Comparison of ENCODE assay signal across 26 cellular contexts in genomic region chr12:95625012-95625411, GRCh38.
DNase-seq lines count a peak whose midpoint lies in the region; ATAC-seq, FAIRE-seq and TF ChIP-seq lines count a peak whose summit lies in the region.
"Had no signal": no experiment of that assay in that cellular context is flagged by ENCODE, and none has a peak within 500 bp of the region (broad histone marks: within the 10 kb centered on the region; RNA-seq: fewer than 3 reads in every experiment).

No MANE protein-coding gene starts in this region.

- H3K4me3 ChIP-seq in HCT116 (replicated peaks in 1 of 2; ENCODE audit: low read depth in 1 of 2, low read length in 2 of 2), result no peak overlapping the region
- H3K4me3 ChIP-seq in pancreas, result no peak overlapping the region
- H3K4me3 ChIP-seq: hepatocyte, ovary, PC-9, right atrium auricular region had no signal

- no peaks in the 10 kb centered on the region for H3K36me3 Mint-ChIP-seq in WTC11
- H3K36me3 Mint-ChIP-seq: activated naive CD8-positive, alpha-beta T cell; CD14-positive monocyte; natural killer cell treated with Interleukin-12 subunit alpha and Interleukin-12 subunit beta and Interleukin-15 and Interleukin-18, amount 100 ng/mL, for 72 hours; stimulated activated memory B cell treated with anti-CD40 and anti-IgM and Interleukin-4, amounts not matched to agents 10 μg/mL and 1 μg/mL and 100 μg/mL, for 72 hours had no signal

- TF ChIP-seq POLR2A in HCT116 (IDR thresholded peaks at IDR 0.05; ENCODE audit: borderline replicate concordance, extremely low read depth, insufficient read depth, insufficient read length), result no peak

- no peak for FAIRE-seq in pancreas (lab: Jason Lieb, UNC)
- FAIRE-seq: D721Med had no signal

- POLR2A ChIA-PET in HCT116 (lab: Charles Lee) (no interaction called here), WTC11 (lab: Charles Lee) (no interaction called here)

- 14 to 15% methylated on average over 4 of the region's 4 CpGs for WGBS in pancreas, 2 donors

- no peak for ATAC-seq in HCT116
- ATAC-seq in WTC11, result no peak
- ATAC-seq in pancreas, result peak in 3 of 4 donors; percentile 22 to 44 (median 27)
- ATAC-seq in GM21825 (IDR thresholded peaks at IDR 0.05; ENCODE audit: unreplicated experiment), result no peak
- ATAC-seq: activated CD4-positive, alpha-beta T cell treated with anti-CD3 and anti-CD28 coated beads for 36 hours; activated CD8-positive, alpha-beta T cell treated with anti-CD3 and anti-CD28 coated beads, Interleukin-2, amount 10 ng/mL, durations not matched to agents 7 days and 5 days; foreskin keratinocyte; natural killer cell treated with Interleukin-12 subunit alpha and Interleukin-12 subunit beta and Interleukin-15 and Interleukin-18, amount 100 ng/mL, for 72 hours; stimulated activated memory B cell treated with anti-CD40 and anti-IgM and Interleukin-4, amounts not matched to agents 10 μg/mL and 1 μg/mL and 100 μg/mL, for 72 hours had no signal

- no peak overlapping the region for H3K9ac ChIP-seq in HCT116 (ENCODE audit: low read length)

- TF ChIP-seq CTCF in HCT116 (IDR thresholded peaks at IDR 0.05 in 2 of 3, conservative IDR thresholded peaks at IDR 0.05 in 1 of 3; ENCODE audit: borderline replicate concordance in 1 of 3, insufficient read depth in 1 of 3, low read depth in 2 of 3, low read length in 2 of 3), result no peak
- TF ChIP-seq CTCF in WTC11 (IDR thresholded peaks at IDR 0.05), result no peak
- TF ChIP-seq CTCF in pancreas (IDR thresholded peaks at IDR 0.05), result no peak

- intact Hi-C loops in HCT116 (cut with micrococcal nuclease) (no loop called here), pancreas (cut with DNase I) (loop anchor here in 1 of 3 donors (5.0 kb wide), 1 partner anchor 37 kb away; no protein-coding TSS in a partner anchor)

- H3K27ac ChIP-seq in HCT116 (ENCODE audit: low read depth, low read length), result no peak overlapping the region
- peak overlapping the region; percentile 40 to 85 (median 78) for H3K27ac ChIP-seq in pancreas
- H3K27ac ChIP-seq: foreskin keratinocyte, hepatocyte, HL-60, ovary, PC-9 had no signal

- H3K9me3 ChIP-seq in HCT116 (ENCODE audit: control insufficient read depth in 1 of 2, insufficient read depth in 1 of 2, low read depth in 1 of 2, low read length in 2 of 2) (no peaks in the 10 kb centered on the region), pancreas (no peaks in the 10 kb centered on the region)
- H3K9me3 ChIP-seq: ovary, right atrium auricular region had no signal

- peak overlapping the region; percentile 16; the same call in 1 of the 2 replicates for H3K27ac Mint-ChIP-seq in WTC11
- H3K27ac Mint-ChIP-seq: activated CD4-positive, alpha-beta T cell treated with anti-CD3 and anti-CD28 coated beads for 36 hours; activated CD8-positive, alpha-beta T cell treated with anti-CD3 and anti-CD28 coated beads, Interleukin-2, amount 10 ng/mL, durations not matched to agents 7 days and 5 days; activated naive CD8-positive, alpha-beta T cell; CD14-positive monocyte; natural killer cell treated with Interleukin-12 subunit alpha and Interleukin-12 subunit beta and Interleukin-15 and Interleukin-18, amount 100 ng/mL, for 72 hours; stimulated activated memory B cell treated with anti-CD40 and anti-IgM and Interleukin-4, amounts not matched to agents 10 μg/mL and 1 μg/mL and 100 μg/mL, for 72 hours had no signal

- no peak for TF ChIP-seq RAD21 in HCT116 (IDR thresholded peaks at IDR 0.05; ENCODE audit: low read depth)

- no peak overlapping the region for H3K4me3 Mint-ChIP-seq in WTC11
- H3K4me3 Mint-ChIP-seq: activated CD4-positive, alpha-beta T cell treated with anti-CD3 and anti-CD28 coated beads for 36 hours; activated CD8-positive, alpha-beta T cell treated with anti-CD3 and anti-CD28 coated beads, Interleukin-2, amount 10 ng/mL, durations not matched to agents 7 days and 5 days; activated naive CD8-positive, alpha-beta T cell; CD14-positive monocyte; HFFc6; natural killer cell treated with Interleukin-12 subunit alpha and Interleukin-12 subunit beta and Interleukin-15 and Interleukin-18, amount 100 ng/mL, for 72 hours; stimulated activated memory B cell treated with anti-CD40 and anti-IgM and Interleukin-4, amounts not matched to agents 10 μg/mL and 1 μg/mL and 100 μg/mL, for 72 hours had no signal

- H3K27me3 ChIP-seq in HCT116 (ENCODE audit: insufficient read depth, low read length), result no peaks in the 10 kb centered on the region
- H3K27me3 ChIP-seq in pancreas, result no peaks in the 10 kb centered on the region
- H3K27me3 ChIP-seq: foreskin keratinocyte, hepatocyte, ovary, right atrium auricular region had no signal

- H3K9me2 ChIP-seq in HCT116 (ENCODE audit: insufficient read depth), result no peaks in the 10 kb centered on the region

- no peak overlapping the region for H3K4me2 ChIP-seq in HCT116 (ENCODE audit: low read length)
- H3K4me2 ChIP-seq: hepatocyte, PC-9 had no signal

- peaks cover 0 to 15% of the 10 kb centered on the region in 2 experiments; a peak in 2 of 4 replicates for H3K4me1 ChIP-seq in HCT116 (ENCODE audit: control insufficient read depth in 1 of 2, insufficient read depth in 2 of 2, low read length in 2 of 2)
- H3K4me1 ChIP-seq in pancreas, result peaks cover 16 to 38% (median 30%) of the 10 kb centered on the region in 3 donors
- H3K4me1 ChIP-seq: foreskin keratinocyte had no signal

- H3K4me1 Mint-ChIP-seq in WTC11, result peaks cover 30% of the 10 kb centered on the region
- H3K4me1 Mint-ChIP-seq: activated CD4-positive, alpha-beta T cell treated with anti-CD3 and anti-CD28 coated beads for 36 hours; CD14-positive monocyte; stimulated activated memory B cell treated with anti-CD40 and anti-IgM and Interleukin-4, amounts not matched to agents 10 μg/mL and 1 μg/mL and 100 μg/mL, for 72 hours had no signal

- H3K27me3 Mint-ChIP-seq in WTC11 (ENCODE audit: low read depth), result no peaks in the 10 kb centered on the region
- H3K27me3 Mint-ChIP-seq: activated naive CD8-positive, alpha-beta T cell had no signal

- RAD21 ChIA-PET in HCT116 (lab: Charles Lee; ENCODE audit: low non-redundant PET in 1 of 2, low total read pairs in 2 of 2, uncharacterized antibody in 2 of 2, unreplicated experiment in 2 of 2), result no interaction called here

- H3K79me2 ChIP-seq in HCT116 (ENCODE audit: insufficient read depth, low read length), result no peaks in the 10 kb centered on the region
- H3K79me2 ChIP-seq: hepatocyte had no signal

- DNase-seq in HCT116 (ENCODE audit: low read depth, low spot score), result no peak
- no peak for DNase-seq in WTC11 (ENCODE audit: low spot score)
- peak; percentile 59 for DNase-seq in kidney tubule cell (ENCODE audit: low spot score)
- DNase-seq in pancreas, result peak in 4 of 6 donors; percentile 48 to 55 (median 54)
- DNase-seq in NCI-H1694 (lab: John Stamatoyannopoulos, UW), result no peak
- no peak for DNase-seq in NCI-H2227 (lab: John Stamatoyannopoulos, UW; ENCODE audit: unreplicated experiment)
- DNase-seq: activated CD4-positive, alpha-beta T cell treated with anti-CD3 and anti-CD28 coated beads for 36 hours; activated CD8-positive, alpha-beta T cell treated with anti-CD3 and anti-CD28 coated beads, Interleukin-2, amount 10 ng/mL, durations not matched to agents 7 days and 5 days; aorta; foreskin keratinocyte; HFFc6; midbrain; NCI-H510A treated with DMSO at 0.1 percent for 48 hours; ovary; PC-9; Right ventricle myocardium superior; stimulated activated CD4-positive, alpha-beta T cell treated with anti-CD3 and anti-CD28 coated beads, Interleukin-4, amount 100 ng/mL, for 4 hours had no signal

- CTCF ChIA-PET in HCT116 (lab: Charles Lee), result no interaction called here
- CTCF ChIA-PET in WTC11 (lab: Charles Lee), result no interaction called here

- H2AFZ ChIP-seq in HCT116 (ENCODE audit: low read depth, low read length, poor library complexity, severe bottlenecking), result peak overlapping the region; percentile 58
- H2AFZ ChIP-seq: hepatocyte, PC-9 had no signal

- H4K20me1 ChIP-seq in HCT116 (ENCODE audit: insufficient read depth), result no peaks in the 10 kb centered on the region

- H3K9me3 Mint-ChIP-seq in WTC11, result no peaks in the 10 kb centered on the region
- H3K9me3 Mint-ChIP-seq: HFFc6; natural killer cell treated with Interleukin-12 subunit alpha and Interleukin-12 subunit beta and Interleukin-15 and Interleukin-18, amount 100 ng/mL, for 72 hours; stimulated activated memory B cell treated with anti-CD40 and anti-IgM and Interleukin-4, amounts not matched to agents 10 μg/mL and 1 μg/mL and 100 μg/mL, for 72 hours had no signal

- H3K36me3 ChIP-seq in HCT116 (ENCODE audit: control insufficient read depth in 1 of 2, insufficient read depth in 2 of 2, low read length in 2 of 2), result no peaks in the 10 kb centered on the region
- no peaks in the 10 kb centered on the region for H3K36me3 ChIP-seq in pancreas
- H3K36me3 ChIP-seq: ovary, right atrium auricular region had no signal

- BruUV-seq in HCT116 (replicated peaks; lab: Mats Ljungman, UMichigan), result no TSS peak

TF ChIP-seq in HCT116, 20 proteins besides CTCF, POLR2A, EP300 and RAD21 (continues in another document):
- TF ChIP-seq SIN3A (IDR thresholded peaks at IDR 0.05; ENCODE audit: low read depth) (no peak), EZH2 (IDR thresholded peaks at IDR 0.05) (no peak), TCF7L2 (IDR thresholded peaks at IDR 0.05; ENCODE audit: borderline replicate concordance, extremely low read depth, insufficient read depth, insufficient read length) (no peak), ZFX (IDR thresholded peaks at IDR 0.05) (no peak), FOSL1 (IDR thresholded peaks at IDR 0.05; ENCODE audit: low read depth) (no peak), ZNF274 (IDR thresholded peaks at IDR 0.05; ENCODE audit: low read depth, low read length) (no peak), CEBPB (IDR thresholded peaks at IDR 0.05; ENCODE audit: low read depth) (no peak)
- TF ChIP-seq, protein P1, sequence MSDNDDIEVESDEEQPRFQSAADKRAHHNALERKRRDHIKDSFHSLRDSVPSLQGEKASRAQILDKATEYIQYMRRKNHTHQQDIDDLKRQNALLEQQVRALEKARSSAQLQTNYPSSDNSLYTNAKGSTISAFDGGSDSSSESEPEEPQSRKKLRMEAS (IDR thresholded peaks at IDR 0.05), result no peak

TF ChIP-seq in WTC11, 78 proteins besides CTCF, POLR2A, EP300 and RAD21 (continues in another document):
- no peak for TF ChIP-seq ATF1 (CRISPR knock-in tag; IDR thresholded peaks at IDR 0.05)
- no peak for TF ChIP-seq E2F1 (CRISPR knock-in tag; IDR thresholded peaks at IDR 0.05)
- no peak for TF ChIP-seq CBFB (CRISPR knock-in tag; IDR thresholded peaks at IDR 0.05; ENCODE audit: low read depth)

Comparison
In these comparisons a context has a peak if more than half of its experiments do, and no peak if none do; other contexts are left out.
1. ATAC-seq: peak in pancreas (3 of 4); none in HCT116 (single experiment), WTC11 (single experiment) and GM21825 (single experiment).
2. DNase-seq: peak in kidney tubule cell (single experiment) and pancreas (4 of 6); none in HCT116 (single experiment), WTC11 (single experiment), NCI-H1694 (single experiment) and NCI-H2227 (single experiment).